In genomic region chr9:123373941-123374340, GRCh38 we compare ENCODE assay signal across 20 cellular contexts. TPM values are rescaled to one million over a fixed set of nuclear protein-coding genes. Genes with fewer than 3 reads are reported as not detected.
A peak's percentile ranks its signal among the peaks of the same experiment; 100 is the strongest.
DNase-seq lines count a peak whose midpoint lies in the region; TF ChIP-seq lines count a peak whose summit lies in the region.
"Had no signal": no experiment of that assay in that cellular context is flagged by ENCODE, and none has a peak within 500 bp of the region (broad histone marks: within the 10 kb centered on the region; RNA-seq: fewer than 3 reads in every experiment).

No MANE protein-coding gene starts in this region.

- H3K9me2 ChIP-seq in GM23248 (ENCODE audit: insufficient read depth): no peaks in the 10 kb centered on the region

- no peaks in the 10 kb centered on the region for H3K27me3 ChIP-seq in WERI-Rb-1 (ENCODE audit: insufficient read depth, low read depth, severe bottlenecking)
- peaks cover 24% of the 10 kb centered on the region for H3K27me3 ChIP-seq in GM23248 (replicated peaks; ENCODE audit: insufficient read depth)

- H3K4me3 ChIP-seq in WERI-Rb-1 (ENCODE audit: low read depth, low read length) (no peak overlapping the region), GM23248 (no peak overlapping the region)
- H3K4me3 ChIP-seq: gastrocnemius medialis, left lung, thoracic aorta had no signal

- H3K79me2 ChIP-seq in GM23248 (ENCODE audit: insufficient read depth): no peaks in the 10 kb centered on the region

- no peak overlapping the region for H2AFZ ChIP-seq in GM23248

- peaks cover 71% of the 10 kb centered on the region for H3K36me3 ChIP-seq in WERI-Rb-1
- no peaks in the 10 kb centered on the region for H3K36me3 ChIP-seq in GM23248 (ENCODE audit: low read depth)
- H3K36me3 ChIP-seq: gastrocnemius medialis, left lung, neutrophil, thoracic aorta had no signal

- H3K4me1 ChIP-seq in GM23248 (ENCODE audit: insufficient read depth): no peaks in the 10 kb centered on the region
- H3K4me1 ChIP-seq: gastrocnemius medialis had no signal

- whole genome bisulfite sequencing in GM23248 (ENCODE audit: low coverage in 1 of 2, low lambda C conversion rate in 2 of 2, missing lambda C conversion rate in 2 of 2), 2 experiments: 43 to 52% methylated on average over 9 to 10 of the region's 10 CpGs

- no peak overlapping the region for H3K9ac ChIP-seq in GM23248

- H3K9me3 ChIP-seq in WERI-Rb-1 (ENCODE audit: severe bottlenecking) (no peaks in the 10 kb centered on the region), GM23248 (ENCODE audit: low read depth) (no peaks in the 10 kb centered on the region)
- H3K9me3 ChIP-seq: gastrocnemius medialis, left lung, neutrophil, thoracic aorta had no signal

- in situ Hi-C loops in GM23248 (cut with MboI): no loop called here

- H3K4me2 ChIP-seq in GM23248 (ENCODE audit: unreplicated experiment): no peak overlapping the region

- no peaks in the 10 kb centered on the region for H3F3A ChIP-seq in GM23248 (ENCODE audit: insufficient read depth)

- H3K27ac ChIP-seq in WERI-Rb-1 (peak overlapping the region; percentile 85), substantia nigra (ENCODE audit: low read depth, low read length, poor library complexity, severe bottlenecking) (peak overlapping the region; percentile 71), GM23248 (no peak overlapping the region)
- H3K27ac ChIP-seq: gastrocnemius medialis, left lung, neutrophil, thoracic aorta had no signal

- no peak for TF ChIP-seq CTCF in WERI-Rb-1 (IDR thresholded peaks at IDR 0.05; ENCODE audit: low read depth, low read length)

- no peaks in the 10 kb centered on the region for H4K20me1 ChIP-seq in GM23248 (ENCODE audit: insufficient read depth)

- DNase-seq in DMS53 (lab: John Stamatoyannopoulos, UW) (peak; percentile 44), DMS53 treated with DMSO at 0.1 percent for 48 hours (lab: John Stamatoyannopoulos, UW; ENCODE audit: unreplicated experiment) (no peak), WERI-Rb-1 (peak; percentile 77), iPS-NIHi11 (ENCODE audit: low spot score) (peak; percentile 86), substantia nigra (lab: John Stamatoyannopoulos, UW) (peak in 8 of 49 donors; percentile 5 to 49 (median 32)), T1000 (lab: John Stamatoyannopoulos, UW) (no peak), GM23248 (no peak), activated T-cell treated with anti-CD3 and anti-CD28 coated beads for 4 hours (no peak)
- DNase-seq: 8988T; activated T-cell treated with anti-CD3 and anti-CD28 coated beads, Interleukin-2, amount 50 U/mL, for 1 hour; aorta; CD8-positive, alpha-beta T cell; effector memory CD4-positive, alpha-beta T cell; gastrocnemius medialis; NCI-H69; SHP77 had no signal

RNA-seq across cellular contexts. Expression of gene CRB2, which starts 17.9 kb away (rescaled TPM):
- not detected in 2 replicates for total RNA-seq in GM23248 (2014; rRNA removed; shearing (Covaris generic))
- polyA plus RNA-seq in GM23248 (2016; fragmentation: Nextera tagmentation; extraction: Ambion mirVana): not detected in 2 replicates
- total RNA-seq: CD8-positive, alpha-beta T cell; gastrocnemius medialis; thoracic aorta had no signal
- polyA plus RNA-seq: IgD-negative memory B cell had no signal

Comparison
In these comparisons a context has a peak if more than half of its experiments do, and no peak if none do; other contexts are left out.
1. DNase-seq: peak in DMS53 (single experiment), WERI-Rb-1 (single experiment) and iPS-NIHi11 (single experiment); none in DMS53 treated with DMSO at 0.1 percent for 48 hours (single experiment), T1000 (single experiment), GM23248 (single experiment) and activated T-cell treated with anti-CD3 and anti-CD28 coated beads for 4 hours (single experiment).